Comparison of ENCODE assay signal across 16 cellular contexts in genomic region chr11:78131956-78132355, GRCh38. TPM values are rescaled to one million over a fixed set of nuclear protein-coding genes. Genes with fewer than 3 reads are reported as not detected.
DNase-seq lines count a peak whose midpoint lies in the region; FAIRE-seq and TF ChIP-seq lines count a peak whose summit lies in the region.
"Had no signal": no experiment of that assay in that cellular context is flagged by ENCODE, and none has a peak within 500 bp of the region (broad histone marks: within the 10 kb centered on the region; RNA-seq: fewer than 3 reads in every experiment).

No MANE protein-coding gene starts in this region.

- H3K4me1 ChIP-seq in breast epithelium, result no peaks in the 10 kb centered on the region
- no peaks in the 10 kb centered on the region for H3K4me1 ChIP-seq in astrocyte (ENCODE audit: insufficient read depth, low read length)
- H3K4me1 ChIP-seq in smooth muscle cell (ENCODE audit: low read depth), result no peaks in the 10 kb centered on the region
- H3K4me1 ChIP-seq: esophagus squamous epithelium had no signal

- H3K27me3 Mint-ChIP-seq in MCF 10A (ENCODE audit: insufficient read depth, unreplicated experiment) (no peaks in the 10 kb centered on the region), astrocyte (ENCODE audit: low read depth, unreplicated experiment) (no peaks in the 10 kb centered on the region)
- H3K27me3 Mint-ChIP-seq in T-helper 2 cell treated with Interferon-gamma antibody and Interleukin-4, amounts not matched to agents 5 μg/mL and 100 μg/mL, for 36 hours (ENCODE audit: low read depth), result no peaks in the 10 kb centered on the region
- H3K27me3 Mint-ChIP-seq: stimulated activated naive CD8-positive, alpha-beta T cell treated with anti-CD3 and anti-CD28 coated beads, Interleukin-15, Interleukin-2, amounts not matched to agents 100 ng/mL and 50 ng/mL, for 24 hours had no signal

- FAIRE-seq in astrocyte (lab: Jason Lieb, UNC), result no peak
- FAIRE-seq: islet of Langerhans had no signal

- POLR2A ChIA-PET in MCF 10A (lab: Yijun Ruan, JAX), result no interaction called here

- H3K36me3 Mint-ChIP-seq in MCF 10A (ENCODE audit: insufficient read depth, unreplicated experiment) (peaks cover 11% of the 10 kb centered on the region), astrocyte (ENCODE audit: low read depth, unreplicated experiment) (peaks cover 3% of the 10 kb centered on the region)
- H3K36me3 Mint-ChIP-seq in T-helper 2 cell treated with Interferon-gamma antibody and Interleukin-4, amounts not matched to agents 5 μg/mL and 100 μg/mL, for 36 hours (ENCODE audit: low read depth), result peaks cover 25% of the 10 kb centered on the region

- DNase-seq in MCF 10A (ENCODE audit: unreplicated experiment) (no peak), breast epithelium (ENCODE audit: low spot score in 2 of 2) (no peak), astrocyte (ENCODE audit: low read depth) (peak; percentile 53), smooth muscle cell (lab: John Stamatoyannopoulos, UW; ENCODE audit: unreplicated experiment) (no peak), ecto neural progenitor cell (ENCODE audit: low spot score) (no peak)
- DNase-seq in T-helper 2 cell treated with Interferon-gamma antibody and Interleukin-4, amounts not matched to agents 5 μg/mL and 100 μg/mL, for 36 hours (ENCODE audit: low spot score), result no peak
- DNase-seq: ACHN; CD8-positive, alpha-beta T cell; esophagus squamous epithelium; mesendoderm; NCI-H187 treated with DMSO at 0.1 percent for 48 hours; NCI-H446; SHP77 treated with DMSO at 0.1 percent for 48 hours; T-helper 2 cell had no signal

- H4K20me1 ChIP-seq in astrocyte (ENCODE audit: insufficient read depth, low read length), result peaks cover 4% of the 10 kb centered on the region
- H4K20me1 ChIP-seq in smooth muscle cell (ENCODE audit: low read depth), result no peaks in the 10 kb centered on the region

- no peak overlapping the region for H2AFZ ChIP-seq in astrocyte (ENCODE audit: low read depth, low read length)
- no peak overlapping the region for H2AFZ ChIP-seq in smooth muscle cell (ENCODE audit: low read depth)

- H3K9ac ChIP-seq in astrocyte (ENCODE audit: low read length), result no peak overlapping the region
- no peak overlapping the region for H3K9ac ChIP-seq in smooth muscle cell (ENCODE audit: low read depth)

- intact Hi-C loops in MCF 10A (cut with micrococcal nuclease) (no loop called here), breast epithelium (cut with DNase I; ENCODE audit: low total_unique reads) (no loop called here)

- H3K27ac Mint-ChIP-seq in MCF 10A (ENCODE audit: low read depth, unreplicated experiment) (peak overlapping the region; percentile 32), astrocyte (ENCODE audit: unreplicated experiment) (no peak overlapping the region)
- H3K27ac Mint-ChIP-seq in T-helper 2 cell treated with Interferon-gamma antibody and Interleukin-4, amounts not matched to agents 5 μg/mL and 100 μg/mL, for 36 hours, result no peak overlapping the region
- H3K27ac Mint-ChIP-seq: CD8-positive, alpha-beta T cell; stimulated activated naive CD8-positive, alpha-beta T cell treated with anti-CD3 and anti-CD28 coated beads, Interleukin-15, Interleukin-2, amounts not matched to agents 100 ng/mL and 50 ng/mL, for 24 hours had no signal

- H3K4me1 Mint-ChIP-seq in MCF 10A (ENCODE audit: insufficient read depth, unreplicated experiment), result no peaks in the 10 kb centered on the region
- no peaks in the 10 kb centered on the region for H3K4me1 Mint-ChIP-seq in astrocyte (ENCODE audit: low read depth, unreplicated experiment)
- peaks cover 25% of the 10 kb centered on the region for H3K4me1 Mint-ChIP-seq in T-helper 2 cell treated with Interferon-gamma antibody and Interleukin-4, amounts not matched to agents 5 μg/mL and 100 μg/mL, for 36 hours (ENCODE audit: low read depth)

- no peaks in the 10 kb centered on the region for H3F3A ChIP-seq in smooth muscle cell (ENCODE audit: low read depth)

- H3K27ac ChIP-seq in breast epithelium, result no peak overlapping the region
- H3K27ac ChIP-seq in astrocyte (ENCODE audit: low read depth, low read length), result no peak overlapping the region
- peak overlapping the region; percentile 76 for H3K27ac ChIP-seq in smooth muscle cell (ENCODE audit: low read depth)
- H3K27ac ChIP-seq: esophagus squamous epithelium had no signal

- CTCF ChIA-PET in MCF 10A (lab: Yijun Ruan, JAX), result interaction anchor here (2.0 kb wide), 1 partner anchor 432 kb away, joined by 6 read pairs; no protein-coding TSS in a partner anchor

- H3K4me3 ChIP-seq in breast epithelium, result no peak overlapping the region
- no peak overlapping the region for H3K4me3 ChIP-seq in astrocyte (ENCODE audit: insufficient read depth, low read depth, low read length)
- H3K4me3 ChIP-seq in smooth muscle cell, result no peak overlapping the region
- H3K4me3 ChIP-seq: esophagus squamous epithelium had no signal

- H3K79me2 ChIP-seq in astrocyte (ENCODE audit: insufficient read depth, low read length) (peaks cover 20% of the 10 kb centered on the region), smooth muscle cell (ENCODE audit: low read depth) (peaks cover 18% of the 10 kb centered on the region)

- H3K27me3 ChIP-seq in breast epithelium (no peaks in the 10 kb centered on the region), astrocyte (ENCODE audit: insufficient read depth, low read length) (no peaks in the 10 kb centered on the region), smooth muscle cell (ENCODE audit: low read depth) (no peaks in the 10 kb centered on the region)
- H3K27me3 ChIP-seq: esophagus squamous epithelium had no signal

- WGBS in smooth muscle cell (ENCODE audit: low lambda C conversion rate), result 90% methylated on average over 3 of the region's 3 CpGs

- H3K4me3 Mint-ChIP-seq in MCF 10A (ENCODE audit: unreplicated experiment) (no peak overlapping the region), astrocyte (ENCODE audit: unreplicated experiment) (no peak overlapping the region)
- H3K4me3 Mint-ChIP-seq in T-helper 2 cell treated with Interferon-gamma antibody and Interleukin-4, amounts not matched to agents 5 μg/mL and 100 μg/mL, for 36 hours, result no peak overlapping the region
- H3K4me3 Mint-ChIP-seq: CD8-positive, alpha-beta T cell; stimulated activated naive CD8-positive, alpha-beta T cell treated with anti-CD3 and anti-CD28 coated beads, Interleukin-15, Interleukin-2, amounts not matched to agents 100 ng/mL and 50 ng/mL, for 24 hours had no signal

- no peaks in the 10 kb centered on the region for H3K9me3 ChIP-seq in breast epithelium
- H3K9me3 ChIP-seq in astrocyte (ENCODE audit: insufficient read depth, low read depth, low read length), result no peaks in the 10 kb centered on the region
- H3K9me3 ChIP-seq in smooth muscle cell (replicated peaks; ENCODE audit: low read depth), result no peaks in the 10 kb centered on the region
- H3K9me3 ChIP-seq: esophagus squamous epithelium had no signal

- H3K36me3 ChIP-seq in breast epithelium (no peaks in the 10 kb centered on the region), astrocyte (ENCODE audit: insufficient read depth, low read length) (no peaks in the 10 kb centered on the region), smooth muscle cell (ENCODE audit: low read depth) (no peaks in the 10 kb centered on the region)

- H3K9me3 Mint-ChIP-seq in MCF 10A (ENCODE audit: unreplicated experiment), result no peaks in the 10 kb centered on the region
- H3K9me3 Mint-ChIP-seq in astrocyte (ENCODE audit: unreplicated experiment), result no peaks in the 10 kb centered on the region
- peaks cover 3% of the 10 kb centered on the region for H3K9me3 Mint-ChIP-seq in T-helper 2 cell treated with Interferon-gamma antibody and Interleukin-4, amounts not matched to agents 5 μg/mL and 100 μg/mL, for 36 hours
- H3K9me3 Mint-ChIP-seq: CD8-positive, alpha-beta T cell; stimulated activated naive CD8-positive, alpha-beta T cell treated with anti-CD3 and anti-CD28 coated beads, Interleukin-15, Interleukin-2, amounts not matched to agents 100 ng/mL and 50 ng/mL, for 24 hours had no signal

- H3K4me2 ChIP-seq in astrocyte (ENCODE audit: low read length) (no peak overlapping the region), smooth muscle cell (no peak overlapping the region)

- TF ChIP-seq CTCF in MCF 10A (IDR thresholded peaks at IDR 0.05; ENCODE audit: unreplicated experiment) (no peak), breast epithelium (IDR thresholded peaks at IDR 0.05) (no peak), astrocyte (IDR thresholded peaks at IDR 0.05; ENCODE audit: insufficient read depth, low read depth, low read length) (no peak), smooth muscle cell (IDR thresholded peaks at IDR 0.05; ENCODE audit: borderline replicate concordance, insufficient read depth, poor library complexity, severe bottlenecking) (no peak)

- BruUV-seq in MCF 10A (replicated peaks; lab: Mats Ljungman, UMichigan), result no TSS peak

- TF ChIP-seq POLR2A in breast epithelium (IDR thresholded peaks at IDR 0.05), result no peak

RNA-seq across cellular contexts. Expression of gene ALG8, which starts 7.5 kb away (rescaled TPM):
- total RNA-seq in MCF 10A (2022), result 33.8 and 37.2 TPM in 2 replicates
- total RNA-seq in breast epithelium, result 10 to 100 TPM; 25.9 to 46.8 (median 36.7) TPM
- total RNA-seq in astrocyte, result 39.8 and 43.7 TPM in 2 replicates
- 68.3 and 103 TPM in 2 replicates for total RNA-seq in smooth muscle cell
- polyA plus RNA-seq in smooth muscle cell, result 62.0 and 66.4 TPM in 2 replicates

RNA-seq across cellular contexts. Expression of gene NDUFC2, which starts 52.3 kb away (rescaled TPM):
- total RNA-seq in MCF 10A (2022), result 156 and 186 TPM in 2 replicates
- 100 to 1,000 TPM; 101 to 105 (median 103) TPM for total RNA-seq in breast epithelium
- 251 and 285 TPM in 2 replicates for total RNA-seq in astrocyte
- total RNA-seq in smooth muscle cell, result 135 and 164 TPM in 2 replicates
- 472 and 509 TPM in 2 replicates for polyA plus RNA-seq in smooth muscle cell

RNA-seq across cellular contexts. Expression of gene KCTD21, which starts 56.5 kb away (rescaled TPM):
- total RNA-seq in MCF 10A (2022), result 10.2 and 11.3 TPM in 2 replicates
- 10 to 100 TPM in 1 of 3 donors, 1 to 10 TPM in 2; 8.5 to 13.1 (median 8.8) TPM for total RNA-seq in breast epithelium
- total RNA-seq in astrocyte, result 12.9 and 14.0 TPM in 2 replicates
- total RNA-seq in smooth muscle cell, result 18.5 and 23.5 TPM in 2 replicates
- 4.9 and 6.6 TPM in 2 replicates for polyA plus RNA-seq in smooth muscle cell

RNA-seq across cellular contexts. Expression of gene USP35, which starts 56.8 kb away (rescaled TPM):
- 6.7 and 10.3 TPM in 2 replicates for total RNA-seq in MCF 10A (2022)
- 10 to 100 TPM in 2 of 3 donors, 1 to 10 TPM in 1; 5.1 to 16.1 (median 11.3) TPM for total RNA-seq in breast epithelium
- 16.2 and 18.7 TPM in 2 replicates for total RNA-seq in astrocyte
- 9.5 and 10.5 TPM in 2 replicates for total RNA-seq in smooth muscle cell
- polyA plus RNA-seq in smooth muscle cell, result 4.5 and 7.3 TPM in 2 replicates
